8 cellular contexts compared by ENCODE assay signal in the genomic region with DNA sequence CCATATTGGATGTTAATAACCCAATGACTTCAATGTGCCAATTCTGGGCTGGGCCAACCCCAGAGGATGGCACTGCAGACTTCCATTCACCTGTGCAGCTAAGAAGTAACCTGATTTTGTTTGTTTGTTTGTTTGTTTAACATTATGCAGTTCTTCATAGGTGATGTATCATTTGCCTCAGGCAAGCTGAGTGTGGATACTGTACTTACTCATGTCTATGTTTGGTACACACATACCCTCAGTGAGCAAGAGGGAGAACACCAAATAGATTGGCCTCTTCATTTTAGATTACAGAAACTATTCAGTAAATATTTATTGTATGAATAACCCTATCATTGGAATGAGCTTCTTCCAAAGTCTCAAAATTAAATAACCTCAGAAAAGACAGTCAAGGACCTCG.
"Had no signal": no experiment of that assay in that cellular context is flagged by ENCODE, and none has a peak within 500 bp of the region (broad histone marks: within the 10 kb centered on the region; RNA-seq: fewer than 3 reads in every experiment).

No MANE protein-coding gene starts in this region.

- H3K27me3 Mint-ChIP-seq: IgD-negative memory B cell had no signal

- H3K27ac ChIP-seq: GM23248, HL-60 had no signal

- H3K36me3 Mint-ChIP-seq: IgD-negative memory B cell had no signal

- DNase-seq: GM23248, GOT3, H9, HCEC 1CT, KBM-7 had no signal

- H3K4me1 Mint-ChIP-seq: IgD-negative memory B cell had no signal

- H3K4me3 Mint-ChIP-seq: H9, IgD-negative memory B cell had no signal

- H3K9me3 Mint-ChIP-seq: IgD-negative memory B cell had no signal

- FAIRE-seq: HepG2 had no signal

- H3K4me3 ChIP-seq: GM23248 had no signal

- H3K27ac Mint-ChIP-seq: H9, IgD-negative memory B cell had no signal

- ATAC-seq: HepG2 had no signal
